In the genomic region with DNA sequence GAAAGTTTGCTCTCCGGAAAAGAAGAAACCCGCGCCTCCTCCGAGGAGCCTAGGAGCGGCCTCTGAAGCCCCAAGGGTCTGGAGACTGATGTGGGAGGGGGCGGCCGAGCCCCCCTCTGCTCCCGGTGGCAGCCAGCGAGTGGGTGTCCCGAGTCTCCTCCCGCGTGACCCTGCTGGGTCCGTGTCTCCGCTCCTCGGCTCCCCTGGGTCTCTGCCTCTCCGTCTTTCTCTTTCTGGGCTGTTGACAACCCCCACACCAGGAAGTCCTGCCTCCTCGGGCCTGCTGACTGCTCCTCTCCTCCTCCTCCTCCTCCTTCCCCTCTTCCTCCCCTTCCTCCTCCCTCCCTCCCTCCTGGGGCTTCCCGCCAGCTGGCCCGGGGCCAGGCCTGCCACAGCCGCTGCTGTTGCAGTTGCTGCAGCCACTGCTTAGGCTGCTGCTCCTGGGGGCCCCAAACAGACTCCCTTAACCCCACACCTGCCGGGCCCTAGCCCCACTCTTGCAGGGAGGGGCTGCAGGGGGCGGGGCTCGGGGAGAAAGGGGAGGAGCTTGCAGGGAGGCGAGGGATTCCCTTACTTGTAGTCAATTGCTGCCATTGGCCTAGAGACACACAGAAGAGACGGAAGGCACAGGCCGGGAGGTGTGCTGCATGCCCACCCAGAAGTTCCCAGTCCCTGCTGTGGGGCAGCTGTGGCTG, we compare ENCODE assay signal across 8 cellular contexts. TPM values are rescaled to one million over a fixed set of nuclear protein-coding genes. Genes with fewer than 3 reads are reported as not detected.
DNase-seq lines count a peak whose midpoint lies in the region; ATAC-seq and TF ChIP-seq lines count a peak whose summit lies in the region.

Gene TSC22D4 (minus strand): TSS at position 249 of the 695 bp plus-strand sequence. CDS start 1,176 bp downstream, outside the sequence.

- ATAC-seq in SK-N-SH treated with all-trans-retinoic acid at 6 μM for 48 hours: peak; percentile 82

- H3K4me3 ChIP-seq in HEK293 (ENCODE audit: low read depth, low read length): peak within 1 kb of the TSS; percentile 84

- CTCF ChIA-PET in HEK293 (lab: Yijun Ruan, JAX): interaction anchor here (0.9 to 2.9 kb wide), 8 partner anchors 10 to 227 kb away, joined by 3 to 24 read pairs (median 4); partner anchors contain the start of gene POP7

- TF ChIP-seq CTCF in HEK293 (tag by site-specific recombination; IDR thresholded peaks at IDR 0.05) (no peak), subcutaneous adipose tissue (IDR thresholded peaks at IDR 0.05; ENCODE audit: low read depth) (no peak)

- in situ Hi-C loops in G401 (cut with HindIII; ENCODE audit: low sequenced_read_pairs): no loop called here

- H3K4me1 ChIP-seq in HEK293 (ENCODE audit: control insufficient read depth, insufficient read depth, low read length): peaks cover 7% of the 10 kb centered on the region

- peaks cover 3 to 12% of the 10 kb centered on the region in 2 experiments; a peak in 2 of 3 replicates for H3K36me3 ChIP-seq in HEK293 (ENCODE audit: control insufficient read depth in 2 of 2, insufficient read depth in 1 of 2, low read length in 2 of 2)

- POLR2A ChIA-PET in HEK293 (lab: Yijun Ruan, JAX): interaction anchor here (0.6 to 3.2 kb wide), 14 partner anchors 9 to 385 kb away, joined by 3 to 32 read pairs (median 4); partner anchors contain the start of genes EPHB4, FBXO24, LRCH4 and MEPCE

- no peaks in the 10 kb centered on the region for H3K9me3 ChIP-seq in HEK293 (ENCODE audit: control insufficient read depth, insufficient read depth, low read depth, low read length)

- H3K27ac ChIP-seq in HEK293 (ENCODE audit: extremely low read depth, low read depth, low read length): peak within 1 kb of the TSS; percentile 80

- DNase-seq in G401 (ENCODE audit: low spot score) (peak; percentile 94), NCI-H1048 (lab: John Stamatoyannopoulos, UW) (peak; percentile 56), germinal center (ENCODE audit: low spot score) (peak; percentile 88), non-pigmented ciliary epithelial cell (ENCODE audit: low read depth) (peak; percentile 77)
- peak; percentile 86 for DNase-seq in activated naive CD4-positive, alpha-beta T cell treated with anti-CD3 and anti-CD28 coated beads, Interleukin-2, amount 50 U/mL, for 16 hours

TF ChIP-seq in HEK293, 187 proteins besides CTCF, POLR2A, EP300 and RAD21 (continues in another document):
- TF ChIP-seq RBAK (tag by site-specific recombination; IDR thresholded peaks at IDR 0.05) (no peak), ZBTB8A (tag by site-specific recombination; IDR thresholded peaks at IDR 0.05) (peak; percentile 88), SALL2 (tag by site-specific recombination; IDR thresholded peaks at IDR 0.05; ENCODE audit: borderline replicate concordance) (no peak), ZFP37 (tag by site-specific recombination; IDR thresholded peaks at IDR 0.05) (0 out of 2 replicates have a peak, but pooled peaks have one; percentile 52), ZNF548 (tag by site-specific recombination; IDR thresholded peaks at IDR 0.05) (no peak), HOXC10 (CRISPR knock-in tag; IDR thresholded peaks at IDR 0.05) (no peak), ZBTB1 (tag by site-specific recombination; IDR thresholded peaks at IDR 0.05) (no peak), ZNF777 (tag by site-specific recombination; IDR thresholded peaks at IDR 0.05; ENCODE audit: borderline replicate concordance) (no peak), MYNN (tag by site-specific recombination; IDR thresholded peaks at IDR 0.05; ENCODE audit: borderline replicate concordance) (no peak), ZNF155 (tag by site-specific recombination; IDR thresholded peaks at IDR 0.05) (no peak), SETDB1 (IDR thresholded peaks at IDR 0.05; ENCODE audit: insufficient read length, low read length) (no peak), KLF7 (tag by site-specific recombination; IDR thresholded peaks at IDR 0.05; ENCODE audit: borderline replicate concordance) (peak; percentile 89; the same call in 1 of the 2 replicates), ZNF112 (tag by site-specific recombination; IDR thresholded peaks at IDR 0.05) (no peak), ZNF510 (tag by site-specific recombination; IDR thresholded peaks at IDR 0.05; ENCODE audit: insufficient replicate concordance) (no peak), ZNF266 (tag by site-specific recombination; IDR thresholded peaks at IDR 0.05; ENCODE audit: low read depth) (no peak)
- TF ChIP-seq, protein P1, sequence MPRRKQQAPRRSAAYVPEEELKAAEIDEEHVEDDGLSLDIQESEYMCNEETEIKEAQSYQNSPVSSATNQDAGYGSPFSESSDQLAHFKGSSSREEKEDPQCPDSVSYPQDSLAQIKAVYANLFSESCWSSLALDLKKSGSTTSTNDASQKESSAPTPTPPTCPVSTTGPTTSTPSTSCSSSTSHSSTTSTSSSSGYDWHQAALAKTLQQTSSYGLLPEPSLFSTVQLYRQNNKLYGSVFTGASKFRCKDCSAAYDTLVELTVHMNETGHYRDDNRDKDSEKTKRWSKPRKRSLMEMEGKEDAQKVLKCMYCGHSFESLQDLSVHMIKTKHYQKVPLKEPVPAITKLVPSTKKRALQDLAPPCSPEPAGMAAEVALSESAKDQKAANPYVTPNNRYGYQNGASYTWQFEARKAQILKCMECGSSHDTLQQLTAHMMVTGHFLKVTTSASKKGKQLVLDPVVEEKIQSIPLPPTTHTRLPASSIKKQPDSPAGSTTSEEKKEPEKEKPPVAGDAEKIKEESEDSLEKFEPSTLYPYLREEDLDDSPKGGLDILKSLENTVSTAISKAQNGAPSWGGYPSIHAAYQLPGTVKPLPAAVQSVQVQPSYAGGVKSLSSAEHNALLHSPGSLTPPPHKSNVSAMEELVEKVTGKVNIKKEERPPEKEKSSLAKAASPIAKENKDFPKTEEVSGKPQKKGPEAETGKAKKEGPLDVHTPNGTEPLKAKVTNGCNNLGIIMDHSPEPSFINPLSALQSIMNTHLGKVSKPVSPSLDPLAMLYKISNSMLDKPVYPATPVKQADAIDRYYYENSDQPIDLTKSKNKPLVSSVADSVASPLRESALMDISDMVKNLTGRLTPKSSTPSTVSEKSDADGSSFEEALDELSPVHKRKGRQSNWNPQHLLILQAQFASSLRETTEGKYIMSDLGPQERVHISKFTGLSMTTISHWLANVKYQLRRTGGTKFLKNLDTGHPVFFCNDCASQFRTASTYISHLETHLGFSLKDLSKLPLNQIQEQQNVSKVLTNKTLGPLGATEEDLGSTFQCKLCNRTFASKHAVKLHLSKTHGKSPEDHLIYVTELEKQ (tag by site-specific recombination; IDR thresholded peaks at IDR 0.05; ENCODE audit: borderline replicate concordance): 0 out of 2 replicates have a peak, but pooled peaks have one; percentile 9

TF ChIP-seq in SK-N-SH treated with all-trans-retinoic acid at 6 μM for 48 hours, 23 proteins besides CTCF, POLR2A, EP300 and RAD21:
- TF ChIP-seq, protein P2, sequence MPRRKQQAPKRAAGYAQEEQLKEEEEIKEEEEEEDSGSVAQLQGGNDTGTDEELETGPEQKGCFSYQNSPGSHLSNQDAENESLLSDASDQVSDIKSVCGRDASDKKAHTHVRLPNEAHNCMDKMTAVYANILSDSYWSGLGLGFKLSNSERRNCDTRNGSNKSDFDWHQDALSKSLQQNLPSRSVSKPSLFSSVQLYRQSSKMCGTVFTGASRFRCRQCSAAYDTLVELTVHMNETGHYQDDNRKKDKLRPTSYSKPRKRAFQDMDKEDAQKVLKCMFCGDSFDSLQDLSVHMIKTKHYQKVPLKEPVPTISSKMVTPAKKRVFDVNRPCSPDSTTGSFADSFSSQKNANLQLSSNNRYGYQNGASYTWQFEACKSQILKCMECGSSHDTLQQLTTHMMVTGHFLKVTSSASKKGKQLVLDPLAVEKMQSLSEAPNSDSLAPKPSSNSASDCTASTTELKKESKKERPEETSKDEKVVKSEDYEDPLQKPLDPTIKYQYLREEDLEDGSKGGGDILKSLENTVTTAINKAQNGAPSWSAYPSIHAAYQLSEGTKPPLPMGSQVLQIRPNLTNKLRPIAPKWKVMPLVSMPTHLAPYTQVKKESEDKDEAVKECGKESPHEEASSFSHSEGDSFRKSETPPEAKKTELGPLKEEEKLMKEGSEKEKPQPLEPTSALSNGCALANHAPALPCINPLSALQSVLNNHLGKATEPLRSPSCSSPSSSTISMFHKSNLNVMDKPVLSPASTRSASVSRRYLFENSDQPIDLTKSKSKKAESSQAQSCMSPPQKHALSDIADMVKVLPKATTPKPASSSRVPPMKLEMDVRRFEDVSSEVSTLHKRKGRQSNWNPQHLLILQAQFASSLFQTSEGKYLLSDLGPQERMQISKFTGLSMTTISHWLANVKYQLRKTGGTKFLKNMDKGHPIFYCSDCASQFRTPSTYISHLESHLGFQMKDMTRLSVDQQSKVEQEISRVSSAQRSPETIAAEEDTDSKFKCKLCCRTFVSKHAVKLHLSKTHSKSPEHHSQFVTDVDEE (CRISPR knock-in tag; IDR thresholded peaks at IDR 0.05): no peak
- TF ChIP-seq BACH2 (CRISPR knock-in tag; IDR thresholded peaks at IDR 0.05; ENCODE audit: borderline replicate concordance) (no peak), ZNF8 (CRISPR knock-in tag; IDR thresholded peaks at IDR 0.05) (no peak), ZC3H10 (CRISPR knock-in tag; IDR thresholded peaks at IDR 0.05) (no peak), ARNTL (CRISPR knock-in tag; IDR thresholded peaks at IDR 0.05; ENCODE audit: borderline replicate concordance, low read depth) (no peak), ZNF70 (CRISPR knock-in tag; IDR thresholded peaks at IDR 0.05) (0 out of 2 replicates have a peak, but pooled peaks have one; percentile 3), TOX (CRISPR knock-in tag; IDR thresholded peaks at IDR 0.05; ENCODE audit: borderline replicate concordance) (no peak), PPARA (CRISPR knock-in tag; IDR thresholded peaks at IDR 0.05; ENCODE audit: borderline replicate concordance) (no peak), OSR1 (CRISPR knock-in tag; IDR thresholded peaks at IDR 0.05) (no peak), RARB (CRISPR knock-in tag; IDR thresholded peaks at IDR 0.05) (no peak)
- TF ChIP-seq, protein P3, sequence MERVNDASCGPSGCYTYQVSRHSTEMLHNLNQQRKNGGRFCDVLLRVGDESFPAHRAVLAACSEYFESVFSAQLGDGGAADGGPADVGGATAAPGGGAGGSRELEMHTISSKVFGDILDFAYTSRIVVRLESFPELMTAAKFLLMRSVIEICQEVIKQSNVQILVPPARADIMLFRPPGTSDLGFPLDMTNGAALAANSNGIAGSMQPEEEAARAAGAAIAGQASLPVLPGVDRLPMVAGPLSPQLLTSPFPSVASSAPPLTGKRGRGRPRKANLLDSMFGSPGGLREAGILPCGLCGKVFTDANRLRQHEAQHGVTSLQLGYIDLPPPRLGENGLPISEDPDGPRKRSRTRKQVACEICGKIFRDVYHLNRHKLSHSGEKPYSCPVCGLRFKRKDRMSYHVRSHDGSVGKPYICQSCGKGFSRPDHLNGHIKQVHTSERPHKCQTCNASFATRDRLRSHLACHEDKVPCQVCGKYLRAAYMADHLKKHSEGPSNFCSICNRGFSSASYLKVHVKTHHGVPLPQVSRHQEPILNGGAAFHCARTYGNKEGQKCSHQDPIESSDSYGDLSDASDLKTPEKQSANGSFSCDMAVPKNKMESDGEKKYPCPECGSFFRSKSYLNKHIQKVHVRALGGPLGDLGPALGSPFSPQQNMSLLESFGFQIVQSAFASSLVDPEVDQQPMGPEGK (CRISPR knock-in tag; IDR thresholded peaks at IDR 0.05; ENCODE audit: borderline replicate concordance): peak; percentile 90; the same call in 1 of the 2 replicates

RNA-seq across cellular contexts. Expression of gene TSC22D4, which starts in this region (rescaled TPM):
- 80.1 and 118 TPM in 2 replicates for total RNA-seq in G401 (2014; rRNA removed; shearing (Covaris generic))
- total RNA-seq in subcutaneous adipose tissue: 10 to 100 TPM; 17.0 to 35.6 (median 19.1) TPM

Comparison
In these comparisons a context has a peak if more than half of its experiments do, and no peak if none do; other contexts are left out.
1. Peak in every context shown above with its lines: DNase-seq, ATAC-seq, H3K4me3 ChIP-seq and H3K27ac ChIP-seq.